Comparison of ENCODE assay signal across 12 cellular contexts in genomic region chr2:23426284-23426905, GRCh38. TPM values are rescaled to one million over a fixed set of nuclear protein-coding genes. Genes with fewer than 3 reads are reported as not detected.
DNase-seq lines count a peak whose midpoint lies in the region; ATAC-seq, FAIRE-seq and TF ChIP-seq lines count a peak whose summit lies in the region.
"Had no signal": no experiment of that assay in that cellular context is flagged by ENCODE, and none has a peak within 500 bp of the region (broad histone marks: within the 10 kb centered on the region; RNA-seq: fewer than 3 reads in every experiment).

No MANE protein-coding gene starts in this region.

- H3K36me3 Mint-ChIP-seq in H9 (ENCODE audit: insufficient read depth in 1 of 3, low read depth in 3 of 3): no peaks in the 10 kb centered on the region
- no peaks in the 10 kb centered on the region for H3K36me3 Mint-ChIP-seq in endodermal cell (ENCODE audit: low read depth)
- H3K36me3 Mint-ChIP-seq in activated CD4-positive, alpha-beta T cell treated with anti-CD3 and anti-CD28 coated beads for 36 hours (ENCODE audit: low read depth): no peaks in the 10 kb centered on the region
- H3K36me3 Mint-ChIP-seq: CD4-positive, CD25-positive, alpha-beta regulatory T cell had no signal

- H4K5ac ChIP-seq in H9 (ENCODE audit: insufficient read length, low read depth, low read length): no peak overlapping the region

- intact Hi-C loops in left colon (cut with DNase I, micrococcal nuclease): no loop called here
- intact Hi-C loops in activated CD4-positive, alpha-beta T cell treated with anti-CD3 and anti-CD28 coated beads for 36 hours (cut with DNase I, micrococcal nuclease): no loop called here

- no peak overlapping the region for H2AFZ ChIP-seq in H9 (ENCODE audit: low read length)

- H2AK5ac ChIP-seq in H9 (ENCODE audit: insufficient read length, low read length): no peak overlapping the region

- ATAC-seq in left colon (peak; percentile 11), HG02870 (IDR thresholded peaks at IDR 0.05; ENCODE audit: unreplicated experiment) (no peak)
- ATAC-seq in activated CD4-positive, alpha-beta T cell treated with anti-CD3 and anti-CD28 coated beads for 36 hours: no peak
- ATAC-seq: effector memory CD8-positive, alpha-beta T cell had no signal

- H4K91ac ChIP-seq in H9 (ENCODE audit: insufficient read length, low read depth, low read length): no peak overlapping the region

- H3K27me3 ChIP-seq in H9 (ENCODE audit: insufficient read depth, low read length) (no peaks in the 10 kb centered on the region), endodermal cell (ENCODE audit: control insufficient read depth, insufficient read depth, low read length, poor library complexity, severe bottlenecking) (no peaks in the 10 kb centered on the region), skeletal muscle satellite cell (ENCODE audit: control insufficient read depth, insufficient read depth, low read length) (no peaks in the 10 kb centered on the region), small intestine (ENCODE audit: control insufficient read depth in 2 of 2, insufficient read depth in 2 of 2, low read length in 2 of 2) (no peaks in the 10 kb centered on the region)

- no peaks in the 10 kb centered on the region for H3K23me2 ChIP-seq in H9 (ENCODE audit: insufficient read length, low read depth, low read length, poor library complexity, severe bottlenecking)

- H2BK15ac ChIP-seq in H9 (ENCODE audit: low read depth, low read length): no peak overlapping the region

- WGBS in H9 (ENCODE audit: extremely low coverage, insufficient read length, low lambda C conversion rate): no CpG with 5 or more reads among the region's 12 CpGs
- 91 to 94% methylated on average over 10 to 12 of the region's 12 CpGs for WGBS in endodermal cell (ENCODE audit: insufficient coverage in 1 of 2, insufficient read length in 1 of 2), 2 experiments
- 73 to 88% (median 86%) methylated on average over 12 of the region's 12 CpGs for WGBS in small intestine, 3 donors

- no peak overlapping the region for H3K4ac ChIP-seq in H9 (ENCODE audit: low read depth, low read length)

- no peaks in the 10 kb centered on the region for H3K79me2 ChIP-seq in H9 (ENCODE audit: insufficient read depth, low read length)

- H2BK12ac ChIP-seq in H9 (ENCODE audit: insufficient read length, low read depth, low read length): no peak overlapping the region

- H3T11ph ChIP-seq in H9 (ENCODE audit: low read length): no peak overlapping the region

- H3K27me3 Mint-ChIP-seq in H9 (ENCODE audit: low read depth): no peaks in the 10 kb centered on the region
- H3K27me3 Mint-ChIP-seq in endodermal cell (ENCODE audit: insufficient read depth): no peaks in the 10 kb centered on the region
- H3K27me3 Mint-ChIP-seq in activated CD4-positive, alpha-beta T cell treated with anti-CD3 and anti-CD28 coated beads for 36 hours: no peaks in the 10 kb centered on the region
- H3K27me3 Mint-ChIP-seq: CD4-positive, CD25-positive, alpha-beta regulatory T cell had no signal

- H3K4me1 ChIP-seq in H9 (ENCODE audit: insufficient read depth, low read length) (peaks cover 3% of the 10 kb centered on the region; the same call in 1 of the 2 replicates), endodermal cell (ENCODE audit: control insufficient read depth, insufficient read depth, low read length) (no peaks in the 10 kb centered on the region), skeletal muscle satellite cell (ENCODE audit: control insufficient read depth, insufficient read depth, low read length) (peaks cover 40% of the 10 kb centered on the region), small intestine (ENCODE audit: control insufficient read depth in 2 of 2, insufficient read depth in 1 of 2, low read depth in 1 of 2, low read length in 1 of 2) (no peaks in the 10 kb centered on the region)

- CTCF ChIA-PET in activated CD4-positive, alpha-beta T cell treated with anti-CD3 and anti-CD28 coated beads for 36 hours (lab: Charles Lee): interaction anchor here (0.7 kb wide), 1 partner anchor 40 kb away, joined by 3 read pairs; no protein-coding TSS in a partner anchor

- H3K27ac Mint-ChIP-seq in H9 (peak overlapping the region in 1 of 3 experiments; percentile 46; a peak in 1 of 7 replicates), endodermal cell (no peak overlapping the region)
- H3K27ac Mint-ChIP-seq in activated CD4-positive, alpha-beta T cell treated with anti-CD3 and anti-CD28 coated beads for 36 hours: no peak overlapping the region
- H3K27ac Mint-ChIP-seq: CD4-positive, CD25-positive, alpha-beta regulatory T cell; effector memory CD8-positive, alpha-beta T cell had no signal

- H3K9me3 Mint-ChIP-seq in H9: no peaks in the 10 kb centered on the region
- no peaks in the 10 kb centered on the region for H3K9me3 Mint-ChIP-seq in endodermal cell
- H3K9me3 Mint-ChIP-seq in activated CD4-positive, alpha-beta T cell treated with anti-CD3 and anti-CD28 coated beads for 36 hours (ENCODE audit: low read depth): no peaks in the 10 kb centered on the region
- H3K9me3 Mint-ChIP-seq: CD4-positive, CD25-positive, alpha-beta regulatory T cell; effector memory CD8-positive, alpha-beta T cell had no signal

- no peaks in the 10 kb centered on the region for H3K36me3 ChIP-seq in endodermal cell (ENCODE audit: control insufficient read depth, insufficient read depth, low read length)
- H3K36me3 ChIP-seq in skeletal muscle satellite cell (ENCODE audit: insufficient read depth, low read length): no peaks in the 10 kb centered on the region
- H3K36me3 ChIP-seq in small intestine (ENCODE audit: control insufficient read depth in 2 of 2, insufficient read depth in 2 of 2, low read length in 2 of 2): no peaks in the 10 kb centered on the region

- H3K14ac ChIP-seq in H9 (ENCODE audit: insufficient read depth, low read length): no peak overlapping the region

- TF ChIP-seq POLR2A in GM12892 (IDR thresholded peaks at IDR 0.05; ENCODE audit: low read depth, low read length): no peak

- H3K27ac ChIP-seq in H9 (ENCODE audit: insufficient read length, low read depth, low read length) (no peak overlapping the region), endodermal cell (ENCODE audit: low read depth, low read length) (no peak overlapping the region), small intestine (ENCODE audit: low read depth in 1 of 2, low read length in 1 of 2) (peak overlapping the region in 1 of 2 donors; percentile 64)

- no peak overlapping the region for H3K23ac ChIP-seq in H9 (ENCODE audit: insufficient read length, low read depth, low read length)

- H3K4me2 ChIP-seq in H9 (ENCODE audit: insufficient read depth, insufficient read length, low read length): no peak overlapping the region
- H3K4me2 ChIP-seq in skeletal muscle satellite cell (ENCODE audit: low read length): peak overlapping the region; percentile 66

- FAIRE-seq in GM12892 (lab: Jason Lieb, UNC) (no peak), small intestine (lab: Jason Lieb, UNC) (no peak)

- H3K4me3 Mint-ChIP-seq in H9: no peak overlapping the region
- no peak overlapping the region for H3K4me3 Mint-ChIP-seq in endodermal cell
- no peak overlapping the region for H3K4me3 Mint-ChIP-seq in activated CD4-positive, alpha-beta T cell treated with anti-CD3 and anti-CD28 coated beads for 36 hours
- H3K4me3 Mint-ChIP-seq: CD4-positive, CD25-positive, alpha-beta regulatory T cell; effector memory CD8-positive, alpha-beta T cell had no signal

- POLR2A ChIA-PET in activated CD4-positive, alpha-beta T cell treated with anti-CD3 and anti-CD28 coated beads for 36 hours (lab: Charles Lee): no interaction called here

- no peaks in the 10 kb centered on the region for H4K20me1 ChIP-seq in H9 (ENCODE audit: control insufficient read depth, insufficient read depth, insufficient read length)

- H4K8ac ChIP-seq in H9 (replicated peaks; ENCODE audit: insufficient read length, low read depth, low read length): no peak overlapping the region

- no peak overlapping the region for H2BK20ac ChIP-seq in H9 (ENCODE audit: low read depth, low read length, poor library complexity, severe bottlenecking)

- peak; percentile 20 for DNase-seq in H9
- peak; percentile 70 for DNase-seq in endodermal cell
- DNase-seq in left colon: no peak
- no peak for DNase-seq in GM12892 (ENCODE audit: insufficient read length)
- DNase-seq in small intestine: no peak
- no peak for DNase-seq in activated CD4-positive, alpha-beta T cell treated with anti-CD3 and anti-CD28 coated beads for 36 hours
- DNase-seq: activated naive CD4-positive, alpha-beta T cell; CD4-positive, CD25-positive, alpha-beta regulatory T cell; effector memory CD8-positive, alpha-beta T cell; NCI-H187 treated with DMSO at 0.1 percent for 48 hours had no signal

- H3K9ac ChIP-seq in H9 (ENCODE audit: extremely low read depth, insufficient read length, low read length): no peak overlapping the region
- H3K9ac ChIP-seq in endodermal cell (ENCODE audit: extremely low read depth, low read length, poor library complexity, severe bottlenecking): no peak overlapping the region
- peak overlapping the region; percentile 60 for H3K9ac ChIP-seq in skeletal muscle satellite cell (ENCODE audit: low read depth, low read length)

- no peak for TF ChIP-seq CTCF in H9 (conservative IDR thresholded peaks at IDR 0.05)
- TF ChIP-seq CTCF in endodermal cell (conservative IDR thresholded peaks at IDR 0.05): no peak

- no peak overlapping the region for H3K56ac ChIP-seq in H9 (ENCODE audit: insufficient read length, low read depth, low read length)

- H2BK5ac ChIP-seq in H9 (ENCODE audit: insufficient read length, low read length): no peak overlapping the region

- peaks cover 9 to 19% of the 10 kb centered on the region in 2 experiments for H3K4me1 Mint-ChIP-seq in H9
- peaks cover 2% of the 10 kb centered on the region for H3K4me1 Mint-ChIP-seq in endodermal cell
- H3K4me1 Mint-ChIP-seq in activated CD4-positive, alpha-beta T cell treated with anti-CD3 and anti-CD28 coated beads for 36 hours: no peaks in the 10 kb centered on the region
- H3K4me1 Mint-ChIP-seq: CD4-positive, CD25-positive, alpha-beta regulatory T cell had no signal

- no peak overlapping the region for H2BK120ac ChIP-seq in H9 (ENCODE audit: low read depth, low read length, poor library complexity, severe bottlenecking)

- H3K18ac ChIP-seq in H9 (ENCODE audit: insufficient read length, low read depth, low read length): no peak overlapping the region

- H3K9me3 ChIP-seq in H9 (ENCODE audit: control insufficient read depth, low read depth, low read length) (no peaks in the 10 kb centered on the region), endodermal cell (ENCODE audit: control insufficient read depth, low read length) (no peaks in the 10 kb centered on the region), skeletal muscle satellite cell (replicated peaks; ENCODE audit: low read length) (no peaks in the 10 kb centered on the region), small intestine (ENCODE audit: control insufficient read depth, low read depth) (no peaks in the 10 kb centered on the region)

- H3K4me3 ChIP-seq in endodermal cell (ENCODE audit: low read length): no peak overlapping the region
- H3K4me3 ChIP-seq in skeletal muscle satellite cell (ENCODE audit: low read length): no peak overlapping the region
- no peak overlapping the region for H3K4me3 ChIP-seq in small intestine (ENCODE audit: low read depth in 1 of 2, low read length in 2 of 2)

- no peaks in the 10 kb centered on the region for H3K79me1 ChIP-seq in H9 (ENCODE audit: insufficient read depth, low read depth, low read length, poor library complexity, severe bottlenecking)

RNA-seq across cellular contexts. Expression of gene KLHL29, which starts 41.4 kb away (rescaled TPM):
- total RNA-seq in H9 (2021) (2.1 and 2.4 TPM in 2 replicates), endodermal cell (1 to 10 TPM; 1.0 to 2.4 TPM), left colon (1 to 10 TPM; 2.9 to 4.6 TPM)
- 5.7 TPM for polyA plus RNA-seq in endodermal cell (2013, experiment 1 of 2)
- polyA plus RNA-seq in endodermal cell (2013, experiment 2 of 2): 4.6 TPM
- 7.6 and 12.7 TPM in 2 replicates for total RNA-seq in skeletal muscle satellite cell (2012; rRNA removed)
- polyA plus RNA-seq in GM12892 (2012; ENCODE audit: missing spikeins): 2.7 TPM
- polyA plus RNA-seq in small intestine: 1 to 10 TPM in 1 of 3 donors, under 1 TPM in 2; 0.22 to 2.7 (median 0.27) TPM
- total RNA-seq in activated CD4-positive, alpha-beta T cell treated with anti-CD3 and anti-CD28 coated beads for 36 hours: 1 to 10 TPM; 1.7 to 2.0 TPM

Comparison
In these comparisons a context has a peak if more than half of its experiments do, and no peak if none do; other contexts are left out.
1. DNase-seq: peak in H9 (single experiment) and endodermal cell (single experiment); none in left colon (0 of 2), GM12892 (single experiment), small intestine (single experiment) and activated CD4-positive, alpha-beta T cell treated with anti-CD3 and anti-CD28 coated beads for 36 hours (single experiment).